1 cellular context compared by ENCODE assay signal in genomic region chr12:112381898-112382796, GRCh38.
A peak's percentile ranks its signal among the peaks of the same experiment; 100 is the strongest.
TF ChIP-seq lines count a peak whose summit lies in the region.

HECTD4 (minus strand) TSS chr12:112382431; CDS start chr12:112382128, 303 bp downstream.

TF ChIP-seq in HepG2, 621 proteins besides CTCF, POLR2A, EP300 and RAD21 (continued from another document and continues in another):
- TF ChIP-seq, protein P1, sequence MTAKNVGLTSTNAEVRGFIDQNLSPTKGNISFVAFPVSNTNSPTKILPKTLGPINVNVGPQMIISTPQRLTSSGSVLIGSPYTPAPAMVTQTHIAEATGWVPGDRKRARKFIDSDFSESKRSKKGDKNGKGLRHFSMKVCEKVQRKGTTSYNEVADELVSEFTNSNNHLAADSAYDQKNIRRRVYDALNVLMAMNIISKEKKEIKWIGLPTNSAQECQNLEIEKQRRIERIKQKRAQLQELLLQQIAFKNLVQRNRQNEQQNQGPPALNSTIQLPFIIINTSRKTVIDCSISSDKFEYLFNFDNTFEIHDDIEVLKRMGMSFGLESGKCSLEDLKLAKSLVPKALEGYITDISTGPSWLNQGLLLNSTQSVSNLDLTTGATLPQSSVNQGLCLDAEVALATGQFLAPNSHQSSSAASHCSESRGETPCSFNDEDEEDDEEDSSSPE (CRISPR knock-in tag; IDR thresholded peaks at IDR 0.05) = peak; percentile 44; the same call in 1 of the 2 replicates
- 0 out of 2 replicates have a peak, but pooled peaks have one; percentile 3 for TF ChIP-seq MNT (IDR thresholded peaks at IDR 0.05)
- peak; percentile 40 for TF ChIP-seq ZNF235 (CRISPR knock-in tag; IDR thresholded peaks at IDR 0.05; ENCODE audit: borderline replicate concordance)
- TF ChIP-seq, protein P2, sequence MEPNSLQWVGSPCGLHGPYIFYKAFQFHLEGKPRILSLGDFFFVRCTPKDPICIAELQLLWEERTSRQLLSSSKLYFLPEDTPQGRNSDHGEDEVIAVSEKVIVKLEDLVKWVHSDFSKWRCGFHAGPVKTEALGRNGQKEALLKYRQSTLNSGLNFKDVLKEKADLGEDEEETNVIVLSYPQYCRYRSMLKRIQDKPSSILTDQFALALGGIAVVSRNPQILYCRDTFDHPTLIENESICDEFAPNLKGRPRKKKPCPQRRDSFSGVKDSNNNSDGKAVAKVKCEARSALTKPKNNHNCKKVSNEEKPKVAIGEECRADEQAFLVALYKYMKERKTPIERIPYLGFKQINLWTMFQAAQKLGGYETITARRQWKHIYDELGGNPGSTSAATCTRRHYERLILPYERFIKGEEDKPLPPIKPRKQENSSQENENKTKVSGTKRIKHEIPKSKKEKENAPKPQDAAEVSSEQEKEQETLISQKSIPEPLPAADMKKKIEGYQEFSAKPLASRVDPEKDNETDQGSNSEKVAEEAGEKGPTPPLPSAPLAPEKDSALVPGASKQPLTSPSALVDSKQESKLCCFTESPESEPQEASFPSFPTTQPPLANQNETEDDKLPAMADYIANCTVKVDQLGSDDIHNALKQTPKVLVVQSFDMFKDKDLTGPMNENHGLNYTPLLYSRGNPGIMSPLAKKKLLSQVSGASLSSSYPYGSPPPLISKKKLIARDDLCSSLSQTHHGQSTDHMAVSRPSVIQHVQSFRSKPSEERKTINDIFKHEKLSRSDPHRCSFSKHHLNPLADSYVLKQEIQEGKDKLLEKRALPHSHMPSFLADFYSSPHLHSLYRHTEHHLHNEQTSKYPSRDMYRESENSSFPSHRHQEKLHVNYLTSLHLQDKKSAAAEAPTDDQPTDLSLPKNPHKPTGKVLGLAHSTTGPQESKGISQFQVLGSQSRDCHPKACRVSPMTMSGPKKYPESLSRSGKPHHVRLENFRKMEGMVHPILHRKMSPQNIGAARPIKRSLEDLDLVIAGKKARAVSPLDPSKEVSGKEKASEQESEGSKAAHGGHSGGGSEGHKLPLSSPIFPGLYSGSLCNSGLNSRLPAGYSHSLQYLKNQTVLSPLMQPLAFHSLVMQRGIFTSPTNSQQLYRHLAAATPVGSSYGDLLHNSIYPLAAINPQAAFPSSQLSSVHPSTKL (CRISPR knock-in tag; IDR thresholded peaks at IDR 0.05) = peak; percentile 49
- TF ChIP-seq MEIS2 (CRISPR knock-in tag; IDR thresholded peaks at IDR 0.05) = 0 out of 2 replicates have a peak, but pooled peaks have one; percentile 53
- TF ChIP-seq HNRNPLL (IDR thresholded peaks at IDR 0.05; ENCODE audit: low read depth, low read length, poor library complexity, severe bottlenecking) = peak; percentile 48
- no peak; the same call in 1 of the 2 replicates for TF ChIP-seq CEBPG (CRISPR knock-in tag; IDR thresholded peaks at IDR 0.05)
- peak; percentile 61 for TF ChIP-seq ZNF274 (CRISPR knock-in tag; IDR thresholded peaks at IDR 0.05)
- TF ChIP-seq ZNF674 (CRISPR knock-in tag; IDR thresholded peaks at IDR 0.05; ENCODE audit: low read depth) = 0 out of 2 replicates have a peak, but pooled peaks have one; percentile 45
- no peak; the same call in 1 of the 2 replicates for TF ChIP-seq KDM6A (CRISPR knock-in tag; IDR thresholded peaks at IDR 0.05; ENCODE audit: low read depth)
- peak; percentile 84; the same call in 1 of the 3 replicates for TF ChIP-seq MXI1 (IDR thresholded peaks at IDR 0.05; ENCODE audit: borderline replicate concordance, low read depth, low read length)
- peak; percentile 40; the same call in 1 of the 2 replicates for TF ChIP-seq MXD1 (CRISPR knock-in tag; IDR thresholded peaks at IDR 0.05)
- peak; percentile 52; the same call in 1 of the 2 replicates for TF ChIP-seq ZNF605 (CRISPR knock-in tag; IDR thresholded peaks at IDR 0.05)
- peak; percentile 40; the same call in 1 of the 2 replicates for TF ChIP-seq NFYC (CRISPR knock-in tag; IDR thresholded peaks at IDR 0.05)
- peak; percentile 78 for TF ChIP-seq POLR2AphosphoS5 (IDR thresholded peaks at IDR 0.05; ENCODE audit: low read depth, low read length)
- TF ChIP-seq SAP130 (CRISPR knock-in tag; IDR thresholded peaks at IDR 0.05; ENCODE audit: low read depth) = peak; percentile 86
- TF ChIP-seq JARID2 (CRISPR knock-in tag; IDR thresholded peaks at IDR 0.05; ENCODE audit: insufficient replicate concordance) = no peak
- peak; percentile 29; the same call in 1 of the 2 replicates for TF ChIP-seq TFAP4 (IDR thresholded peaks at IDR 0.05; ENCODE audit: borderline replicate concordance, low read depth)
- 0 out of 2 replicates have a peak, but pooled peaks have one; percentile 33 for TF ChIP-seq CBX5 (CRISPR knock-in tag; IDR thresholded peaks at IDR 0.05; ENCODE audit: borderline replicate concordance)
- no peak for TF ChIP-seq ZNF224 (CRISPR knock-in tag; IDR thresholded peaks at IDR 0.05)
- peak; percentile 91 for TF ChIP-seq ZSCAN31 (CRISPR knock-in tag; IDR thresholded peaks at IDR 0.05; ENCODE audit: low read depth)
- TF ChIP-seq ZNF576 (CRISPR knock-in tag; IDR thresholded peaks at IDR 0.05) = 0 out of 2 replicates have a peak, but pooled peaks have one; percentile 39
- TF ChIP-seq HDAC2 (CRISPR knock-in tag; IDR thresholded peaks at IDR 0.05) = peak; percentile 50; the same call in 1 of the 2 replicates
- peak; percentile 91 for TF ChIP-seq ERF (CRISPR knock-in tag; IDR thresholded peaks at IDR 0.05)
- TF ChIP-seq, protein P3, sequence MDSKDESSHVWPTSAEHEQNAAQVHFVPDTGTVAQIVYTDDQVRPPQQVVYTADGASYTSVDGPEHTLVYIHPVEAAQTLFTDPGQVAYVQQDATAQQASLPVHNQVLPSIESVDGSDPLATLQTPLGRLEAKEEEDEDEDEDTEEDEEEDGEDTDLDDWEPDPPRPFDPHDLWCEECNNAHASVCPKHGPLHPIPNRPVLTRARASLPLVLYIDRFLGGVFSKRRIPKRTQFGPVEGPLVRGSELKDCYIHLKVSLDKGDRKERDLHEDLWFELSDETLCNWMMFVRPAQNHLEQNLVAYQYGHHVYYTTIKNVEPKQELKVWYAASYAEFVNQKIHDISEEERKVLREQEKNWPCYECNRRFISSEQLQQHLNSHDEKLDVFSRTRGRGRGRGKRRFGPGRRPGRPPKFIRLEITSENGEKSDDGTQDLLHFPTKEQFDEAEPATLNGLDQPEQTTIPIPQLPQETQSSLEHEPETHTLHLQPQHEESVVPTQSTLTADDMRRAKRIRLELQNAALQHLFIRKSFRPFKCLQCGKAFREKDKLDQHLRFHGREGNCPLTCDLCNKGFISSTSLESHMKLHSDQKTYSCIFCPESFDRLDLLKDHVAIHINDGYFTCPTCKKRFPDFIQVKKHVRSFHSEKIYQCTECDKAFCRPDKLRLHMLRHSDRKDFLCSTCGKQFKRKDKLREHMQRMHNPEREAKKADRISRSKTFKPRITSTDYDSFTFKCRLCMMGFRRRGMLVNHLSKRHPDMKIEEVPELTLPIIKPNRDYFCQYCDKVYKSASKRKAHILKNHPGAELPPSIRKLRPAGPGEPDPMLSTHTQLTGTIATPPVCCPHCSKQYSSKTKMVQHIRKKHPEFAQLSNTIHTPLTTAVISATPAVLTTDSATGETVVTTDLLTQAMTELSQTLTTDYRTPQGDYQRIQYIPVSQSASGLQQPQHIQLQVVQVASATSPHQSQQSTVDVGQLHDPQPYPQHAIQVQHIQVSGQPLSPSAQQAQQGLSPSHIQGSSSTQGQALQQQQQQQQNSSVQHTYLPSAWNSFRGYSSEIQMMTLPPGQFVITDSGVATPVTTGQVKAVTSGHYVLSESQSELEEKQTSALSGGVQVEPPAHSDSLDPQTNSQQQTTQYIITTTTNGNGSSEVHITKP (CRISPR knock-in tag; IDR thresholded peaks at IDR 0.05; ENCODE audit: low read depth) = peak; percentile 79
- TF ChIP-seq, protein P4, sequence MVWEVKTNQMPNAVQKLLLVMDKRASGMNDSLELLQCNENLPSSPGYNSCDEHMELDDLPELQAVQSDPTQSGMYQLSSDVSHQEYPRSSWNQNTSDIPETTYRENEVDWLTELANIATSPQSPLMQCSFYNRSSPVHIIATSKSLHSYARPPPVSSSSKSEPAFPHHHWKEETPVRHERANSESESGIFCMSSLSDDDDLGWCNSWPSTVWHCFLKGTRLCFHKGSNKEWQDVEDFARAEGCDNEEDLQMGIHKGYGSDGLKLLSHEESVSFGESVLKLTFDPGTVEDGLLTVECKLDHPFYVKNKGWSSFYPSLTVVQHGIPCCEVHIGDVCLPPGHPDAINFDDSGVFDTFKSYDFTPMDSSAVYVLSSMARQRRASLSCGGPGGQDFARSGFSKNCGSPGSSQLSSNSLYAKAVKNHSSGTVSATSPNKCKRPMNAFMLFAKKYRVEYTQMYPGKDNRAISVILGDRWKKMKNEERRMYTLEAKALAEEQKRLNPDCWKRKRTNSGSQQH (CRISPR knock-in tag; IDR thresholded peaks at IDR 0.05; ENCODE audit: low read depth) = no peak
- peak; percentile 42; the same call in 1 of the 2 replicates for TF ChIP-seq SUZ12 (IDR thresholded peaks at IDR 0.05; ENCODE audit: low read depth, low read length)
- peak; percentile 61; the same call in 1 of the 2 replicates for TF ChIP-seq FOXC1 (CRISPR knock-in tag; IDR thresholded peaks at IDR 0.05; ENCODE audit: borderline replicate concordance)
- TF ChIP-seq ZMYM2 (CRISPR knock-in tag; IDR thresholded peaks at IDR 0.05) = 0 out of 2 replicates have a peak, but pooled peaks have one; percentile 58
- TF ChIP-seq SNAPC2 (CRISPR knock-in tag; IDR thresholded peaks at IDR 0.05) = peak; percentile 53; the same call in 1 of the 2 replicates
- TF ChIP-seq ZNF350 (CRISPR knock-in tag; IDR thresholded peaks at IDR 0.05; ENCODE audit: borderline replicate concordance, low read depth) = peak; percentile 62; the same call in 1 of the 2 replicates
- TF ChIP-seq, protein P5, sequence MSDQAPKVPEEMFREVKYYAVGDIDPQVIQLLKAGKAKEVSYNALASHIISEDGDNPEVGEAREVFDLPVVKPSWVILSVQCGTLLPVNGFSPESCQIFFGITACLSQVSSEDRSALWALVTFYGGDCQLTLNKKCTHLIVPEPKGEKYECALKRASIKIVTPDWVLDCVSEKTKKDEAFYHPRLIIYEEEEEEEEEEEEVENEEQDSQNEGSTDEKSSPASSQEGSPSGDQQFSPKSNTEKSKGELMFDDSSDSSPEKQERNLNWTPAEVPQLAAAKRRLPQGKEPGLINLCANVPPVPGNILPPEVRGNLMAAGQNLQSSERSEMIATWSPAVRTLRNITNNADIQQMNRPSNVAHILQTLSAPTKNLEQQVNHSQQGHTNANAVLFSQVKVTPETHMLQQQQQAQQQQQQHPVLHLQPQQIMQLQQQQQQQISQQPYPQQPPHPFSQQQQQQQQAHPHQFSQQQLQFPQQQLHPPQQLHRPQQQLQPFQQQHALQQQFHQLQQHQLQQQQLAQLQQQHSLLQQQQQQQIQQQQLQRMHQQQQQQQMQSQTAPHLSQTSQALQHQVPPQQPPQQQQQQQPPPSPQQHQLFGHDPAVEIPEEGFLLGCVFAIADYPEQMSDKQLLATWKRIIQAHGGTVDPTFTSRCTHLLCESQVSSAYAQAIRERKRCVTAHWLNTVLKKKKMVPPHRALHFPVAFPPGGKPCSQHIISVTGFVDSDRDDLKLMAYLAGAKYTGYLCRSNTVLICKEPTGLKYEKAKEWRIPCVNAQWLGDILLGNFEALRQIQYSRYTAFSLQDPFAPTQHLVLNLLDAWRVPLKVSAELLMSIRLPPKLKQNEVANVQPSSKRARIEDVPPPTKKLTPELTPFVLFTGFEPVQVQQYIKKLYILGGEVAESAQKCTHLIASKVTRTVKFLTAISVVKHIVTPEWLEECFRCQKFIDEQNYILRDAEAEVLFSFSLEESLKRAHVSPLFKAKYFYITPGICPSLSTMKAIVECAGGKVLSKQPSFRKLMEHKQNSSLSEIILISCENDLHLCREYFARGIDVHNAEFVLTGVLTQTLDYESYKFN (CRISPR knock-in tag; conservative IDR thresholded peaks at IDR 0.05) = peak; percentile 52; the same call in 1 of the 2 replicates
- peak; percentile 8 for TF ChIP-seq SKI (IDR thresholded peaks at IDR 0.05; ENCODE audit: partially characterized antibody)
- peak; percentile 38 for TF ChIP-seq RBM39 (IDR thresholded peaks at IDR 0.05; ENCODE audit: low read depth, low read length, poor library complexity, severe bottlenecking)
- TF ChIP-seq, protein P6, sequence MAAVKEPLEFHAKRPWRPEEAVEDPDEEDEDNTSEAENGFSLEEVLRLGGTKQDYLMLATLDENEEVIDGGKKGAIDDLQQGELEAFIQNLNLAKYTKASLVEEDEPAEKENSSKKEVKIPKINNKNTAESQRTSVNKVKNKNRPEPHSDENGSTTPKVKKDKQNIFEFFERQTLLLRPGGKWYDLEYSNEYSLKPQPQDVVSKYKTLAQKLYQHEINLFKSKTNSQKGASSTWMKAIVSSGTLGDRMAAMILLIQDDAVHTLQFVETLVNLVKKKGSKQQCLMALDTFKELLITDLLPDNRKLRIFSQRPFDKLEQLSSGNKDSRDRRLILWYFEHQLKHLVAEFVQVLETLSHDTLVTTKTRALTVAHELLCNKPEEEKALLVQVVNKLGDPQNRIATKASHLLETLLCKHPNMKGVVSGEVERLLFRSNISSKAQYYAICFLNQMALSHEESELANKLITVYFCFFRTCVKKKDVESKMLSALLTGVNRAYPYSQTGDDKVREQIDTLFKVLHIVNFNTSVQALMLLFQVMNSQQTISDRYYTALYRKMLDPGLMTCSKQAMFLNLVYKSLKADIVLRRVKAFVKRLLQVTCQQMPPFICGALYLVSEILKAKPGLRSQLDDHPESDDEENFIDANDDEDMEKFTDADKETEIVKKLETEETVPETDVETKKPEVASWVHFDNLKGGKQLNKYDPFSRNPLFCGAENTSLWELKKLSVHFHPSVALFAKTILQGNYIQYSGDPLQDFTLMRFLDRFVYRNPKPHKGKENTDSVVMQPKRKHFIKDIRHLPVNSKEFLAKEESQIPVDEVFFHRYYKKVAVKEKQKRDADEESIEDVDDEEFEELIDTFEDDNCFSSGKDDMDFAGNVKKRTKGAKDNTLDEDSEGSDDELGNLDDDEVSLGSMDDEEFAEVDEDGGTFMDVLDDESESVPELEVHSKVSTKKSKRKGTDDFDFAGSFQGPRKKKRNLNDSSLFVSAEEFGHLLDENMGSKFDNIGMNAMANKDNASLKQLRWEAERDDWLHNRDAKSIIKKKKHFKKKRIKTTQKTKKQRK (IDR thresholded peaks at IDR 0.05; ENCODE audit: low read length) = no peak
